8 cellular contexts compared by ENCODE assay signal in genomic region chr17:8226536-8227237, GRCh38. TPM values are rescaled to one million over a fixed set of nuclear protein-coding genes. Genes with fewer than 3 reads are reported as not detected.
DNase-seq lines count a peak whose midpoint lies in the region; ATAC-seq and TF ChIP-seq lines count a peak whose summit lies in the region.

No MANE protein-coding gene starts in this region.

- H4K20me1 ChIP-seq in GM23338 (replicated peaks; ENCODE audit: insufficient read depth), result peaks cover 4% of the 10 kb centered on the region

- peaks cover 47% of the 10 kb centered on the region for H3K36me3 Mint-ChIP-seq in GM23338 (ENCODE audit: low read depth)

- DNase-seq in AG04449 (ENCODE audit: low read depth, low spot score), result no peak
- peak; percentile 91 for DNase-seq in GM23338 (ENCODE audit: low spot score)
- peak; percentile 90 for DNase-seq in RPMI7951 (ENCODE audit: low read depth)
- peak; percentile 68 to 82 (median 78) for DNase-seq in body of pancreas
- peak; percentile 56 for DNase-seq in iPS DF 19.7 (ENCODE audit: low read depth, low spot score)
- DNase-seq in retina, result peak; percentile 93
- no peak for DNase-seq in NCI-H2196 treated with DMSO at 0.1 percent for 48 hours (lab: John Stamatoyannopoulos, UW; ENCODE audit: unreplicated experiment)

- POLR2A ChIA-PET in AG04449 (lab: Yijun Ruan, JAX), result interaction anchor here (1.0 to 1.4 kb wide), 4 partner anchors 9 to 69 kb away, joined by 3 to 6 read pairs (median 4); partner anchors contain the start of gene SLC25A35

- H3K79me2 ChIP-seq in GM23338 (replicated peaks; ENCODE audit: insufficient read depth), result no peaks in the 10 kb centered on the region

- WGBS in body of pancreas, 2 donors, result 11 to 14% methylated on average over 31 to 32 of the region's 32 CpGs

- ATAC-seq in GM23338, result peak; percentile 5
- ATAC-seq in body of pancreas, result peak; percentile 16
- no peak for ATAC-seq in GM21526 (IDR thresholded peaks at IDR 0.05; ENCODE audit: low FRiP score, unreplicated experiment)

- no peaks in the 10 kb centered on the region for H3K27me3 ChIP-seq in GM23338 (ENCODE audit: insufficient read depth)
- no peaks in the 10 kb centered on the region for H3K27me3 ChIP-seq in body of pancreas

- CTCF ChIA-PET in AG04449 (lab: Yijun Ruan, JAX), result interaction anchor here (1.4 to 2.0 kb wide), 2 partner anchors 18 to 20 kb away, joined by 3 to 11 read pairs; partner anchors contain the start of gene CTC1

- peak overlapping the region; percentile 99 for H3K27ac Mint-ChIP-seq in GM23338

- H3F3A ChIP-seq in GM23338 (replicated peaks; ENCODE audit: low read depth), result peaks cover 35% of the 10 kb centered on the region

- peaks cover 10% of the 10 kb centered on the region for H3K4me1 Mint-ChIP-seq in GM23338

- TF ChIP-seq CTCF in AG04449 (IDR thresholded peaks at IDR 0.05; ENCODE audit: insufficient read depth, low read length, missing control alignments) (no peak), GM23338 (conservative IDR thresholded peaks at IDR 0.05; ENCODE audit: low read depth in 2 of 2) (no peak), body of pancreas (IDR thresholded peaks at IDR 0.05) (peak in 1 of 7 experiments; percentile 1)

- H2AFZ ChIP-seq in GM23338, result no peak overlapping the region

- TF ChIP-seq POLR2A in body of pancreas (IDR thresholded peaks at IDR 0.05), result peak in 2 of 3 donors; percentile 45 to 60

- peaks cover 46% of the 10 kb centered on the region for H3K27me3 Mint-ChIP-seq in GM23338 (ENCODE audit: insufficient read depth, low read depth, poor library complexity)

- H3K9me2 ChIP-seq in GM23338 (ENCODE audit: insufficient read depth), result no peaks in the 10 kb centered on the region

- H3K4me3 ChIP-seq in AG04449 (ENCODE audit: low read depth, low read length) (peak overlapping the region; percentile 53), GM23338 (peak overlapping the region; percentile 58), body of pancreas (no peak overlapping the region)

- H3K4me2 ChIP-seq in GM23338, result peak overlapping the region; percentile 75

- H3K9me3 ChIP-seq in body of pancreas, result no peaks in the 10 kb centered on the region

- H3K36me3 ChIP-seq in GM23338 (ENCODE audit: insufficient read depth), result peaks cover 4% of the 10 kb centered on the region; the same call in 1 of the 2 replicates
- peaks cover 8 to 12% of the 10 kb centered on the region in 2 donors for H3K36me3 ChIP-seq in body of pancreas (replicated peaks in 1 of 2; ENCODE audit: insufficient read depth in 1 of 2, low read depth in 2 of 2)

- H3K4me1 ChIP-seq in GM23338 (ENCODE audit: insufficient read depth) (peaks cover 6% of the 10 kb centered on the region; the same call in 1 of the 2 replicates), body of pancreas (peaks cover 24% of the 10 kb centered on the region)

- H3K27ac ChIP-seq in GM23338 (ENCODE audit: low read depth) (peak overlapping the region; percentile 91), body of pancreas (peak overlapping the region in 3 of 4 donors; percentile 52 to 70 (median 69))

- H3K4me3 Mint-ChIP-seq in GM23338, result peak overlapping the region; percentile 70

- intact Hi-C loops in body of pancreas (cut with DNase I), result no loop called here

- peaks cover 22% of the 10 kb centered on the region for H3K9me3 Mint-ChIP-seq in GM23338

TF ChIP-seq in GM23338, 12 proteins besides CTCF, POLR2A, EP300 and RAD21:
- TF ChIP-seq POLR2AphosphoS5 (IDR thresholded peaks at IDR 0.05; ENCODE audit: low read depth), result peak; percentile 77
- TF ChIP-seq NANOG (IDR thresholded peaks at IDR 0.05; ENCODE audit: borderline replicate concordance), result no peak
- TF ChIP-seq CREB1 (CRISPR knock-in tag; IDR thresholded peaks at IDR 0.05; ENCODE audit: low read depth), result peak; percentile 63
TF ChIP-seq in GM23338: peak in this region for 2.

RNA-seq across cellular contexts. Expression of gene AURKB, which starts 16.3 kb away (rescaled TPM):
- total RNA-seq in GM23338 (2014; rRNA removed; shearing (Covaris generic)), result 128 and 135 TPM in 2 replicates
- polyA plus RNA-seq in GM23338 (2016; fragmentation: Nextera tagmentation; extraction: Ambion mirVana), result 202 and 212 TPM in 2 replicates
- total RNA-seq in RPMI7951 (2014; rRNA removed; shearing (Covaris generic)), result 94.7 and 97.8 TPM in 2 replicates
- total RNA-seq in body of pancreas, result not detected

RNA-seq across cellular contexts. Expression of gene CTC1, which starts 21.2 kb away (rescaled TPM):
- total RNA-seq in GM23338 (2014; rRNA removed; shearing (Covaris generic)), result 13.4 and 14.8 TPM in 2 replicates
- 9.1 and 10.7 TPM in 2 replicates for polyA plus RNA-seq in GM23338 (2016; fragmentation: Nextera tagmentation; extraction: Ambion mirVana)
- total RNA-seq in RPMI7951 (2014; rRNA removed; shearing (Covaris generic)), result 3.4 and 3.7 TPM in 2 replicates
- total RNA-seq in body of pancreas, result 10 to 100 TPM; 25.7 to 49.1 TPM

RNA-seq across cellular contexts. Expression of gene PFAS, which starts 22.4 kb away (rescaled TPM):
- total RNA-seq in GM23338 (2014; rRNA removed; shearing (Covaris generic)), result 140 and 168 TPM in 2 replicates
- 96.1 and 106 TPM in 2 replicates for polyA plus RNA-seq in GM23338 (2016; fragmentation: Nextera tagmentation; extraction: Ambion mirVana)
- total RNA-seq in RPMI7951 (2014; rRNA removed; shearing (Covaris generic)), result 10.5 and 16.8 TPM in 2 replicates
- 10 to 100 TPM in 1 of 2 donors, 1 to 10 TPM in 1; 9.9 to 33.0 TPM for total RNA-seq in body of pancreas

RNA-seq across cellular contexts. Expression of gene BORCS6, which starts 36.7 kb away (rescaled TPM):
- total RNA-seq in GM23338 (2014; rRNA removed; shearing (Covaris generic)), result 3.9 and 7.1 TPM in 2 replicates
- 1.8 and 2.1 TPM in 2 replicates for polyA plus RNA-seq in GM23338 (2016; fragmentation: Nextera tagmentation; extraction: Ambion mirVana)
- 3.0 and 5.9 TPM in 2 replicates for total RNA-seq in RPMI7951 (2014; rRNA removed; shearing (Covaris generic))
- 10 to 100 TPM; 11.9 to 16.2 TPM for total RNA-seq in body of pancreas

RNA-seq across cellular contexts. Expression of gene TMEM107, which starts 50.5 kb away (rescaled TPM):
- total RNA-seq in GM23338 (2014; rRNA removed; shearing (Covaris generic)), result 11.0 and 20.4 TPM in 2 replicates
- polyA plus RNA-seq in GM23338 (2016; fragmentation: Nextera tagmentation; extraction: Ambion mirVana), result 10.8 and 16.3 TPM in 2 replicates
- 53.3 and 64.7 TPM in 2 replicates for total RNA-seq in RPMI7951 (2014; rRNA removed; shearing (Covaris generic))
- 10 to 100 TPM in 1 of 2 donors, 1 to 10 TPM in 1; 7.6 to 12.7 TPM for total RNA-seq in body of pancreas

Comparison
In these comparisons a context has a peak if more than half of its experiments do, and no peak if none do; other contexts are left out.
1. DNase-seq: peak in GM23338 (single experiment), RPMI7951 (single experiment), body of pancreas (4 of 4), iPS DF 19.7 (single experiment) and retina (single experiment); none in AG04449 (single experiment) and NCI-H2196 treated with DMSO at 0.1 percent for 48 hours (single experiment).
2. H3K4me3 ChIP-seq: peak in AG04449 (single experiment) and GM23338 (single experiment); none in body of pancreas (0 of 2).
3. RNA of gene AURKB, which starts 16.3 kb away (total RNA-seq): 128 to 135 TPM in GM23338 and 94.7 to 97.8 TPM in RPMI7951; not detected in body of pancreas; every median in the first group is over 10 times any median in the second.